27 cellular contexts compared by ENCODE assay signal in the genomic region with DNA sequence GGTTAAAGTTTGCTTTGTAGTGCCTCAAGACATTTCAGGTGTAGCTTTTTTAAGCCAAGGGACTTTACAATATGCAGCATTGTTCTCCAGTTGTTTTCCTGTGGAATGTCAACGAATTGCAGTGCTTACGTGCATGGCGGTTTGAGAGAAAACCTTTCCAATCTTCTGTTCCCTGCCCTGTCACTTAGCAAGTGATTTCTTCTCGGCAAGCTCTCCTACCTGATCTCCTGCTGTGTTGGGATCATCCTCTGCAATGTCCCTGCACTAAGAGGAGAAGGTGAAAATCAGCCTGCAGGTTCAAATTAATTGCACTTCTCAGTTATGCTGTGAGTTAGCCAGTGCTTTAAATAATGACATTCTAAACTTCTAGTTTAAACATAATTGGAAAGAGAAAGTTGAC.
"Had no signal": no experiment of that assay in that cellular context is flagged by ENCODE, and none has a peak within 500 bp of the region (broad histone marks: within the 10 kb centered on the region; RNA-seq: fewer than 3 reads in every experiment).

No MANE protein-coding gene starts in this region.

- H3K27me3 Mint-ChIP-seq: activated CD8-positive, alpha-beta memory T cell treated with anti-CD3 and anti-CD28 coated beads, Interleukin-2, amount 10 ng/mL, durations not matched to agents 7 days and 5 days; stimulated activated naive B cell treated with anti-CD40 and anti-IgM and Interleukin-4, amounts not matched to agents 10 μg/mL and 1 μg/mL and 100 μg/mL, for 72 hours had no signal

- H3K27me3 ChIP-seq: breast epithelium, esophagus muscularis mucosa, foreskin keratinocyte, heart left ventricle, stomach, thyroid gland, upper lobe of right lung had no signal

- H3K9me3 Mint-ChIP-seq: activated naive CD4-positive, alpha-beta T cell treated with anti-CD3 and anti-CD28 coated beads, Interleukin-2, amount 50 U/mL, for 24 hours; activated T-helper 2 cell treated with anti-CD3 and anti-CD28 coated beads, Interferon-gamma antibody, Interleukin-2, Interleukin-4, amounts not matched to agents 10 μg/mL and 5 μg/mL and 100 μg/mL, durations not matched to agents 14 hours and 24 hours and 36 hours; neural crest cell; stimulated activated naive B cell treated with anti-CD40 and anti-IgM and Interleukin-4, amounts not matched to agents 10 μg/mL and 1 μg/mL and 100 μg/mL, for 72 hours had no signal

- H3K27ac ChIP-seq: breast epithelium, esophagus muscularis mucosa, foreskin keratinocyte, heart left ventricle, parathyroid adenoma, psoas muscle, stomach, thyroid gland, upper lobe of right lung had no signal

- H3K27ac Mint-ChIP-seq: activated CD4-positive, alpha-beta T cell treated with anti-CD3 and anti-CD28 coated beads for 36 hours; activated CD8-positive, alpha-beta memory T cell treated with anti-CD3 and anti-CD28 coated beads, Interleukin-2, amount 10 ng/mL, durations not matched to agents 7 days and 5 days; activated CD8-positive, alpha-beta T cell treated with anti-CD3 and anti-CD28 coated beads, Interleukin-2, amount 10 ng/mL, durations not matched to agents 7 days and 5 days; activated naive CD4-positive, alpha-beta T cell treated with anti-CD3 and anti-CD28 coated beads, Interleukin-2, amount 50 U/mL, for 24 hours; activated T-helper 2 cell treated with anti-CD3 and anti-CD28 coated beads, Interferon-gamma antibody, Interleukin-2, Interleukin-4, amounts not matched to agents 10 μg/mL and 5 μg/mL and 100 μg/mL, durations not matched to agents 14 hours and 24 hours and 36 hours; naive thymus-derived CD4-positive, alpha-beta T cell; stimulated activated naive B cell treated with anti-CD40 and anti-IgM and Interleukin-4, amounts not matched to agents 10 μg/mL and 1 μg/mL and 100 μg/mL, for 72 hours; T-helper 17 cell had no signal

- H3K4me1 ChIP-seq: breast epithelium, psoas muscle, stomach, upper lobe of right lung had no signal

- H3K4me3 Mint-ChIP-seq: activated CD4-positive, alpha-beta T cell treated with anti-CD3 and anti-CD28 coated beads for 36 hours; activated CD8-positive, alpha-beta memory T cell treated with anti-CD3 and anti-CD28 coated beads, Interleukin-2, amount 10 ng/mL, durations not matched to agents 7 days and 5 days; activated CD8-positive, alpha-beta T cell treated with anti-CD3 and anti-CD28 coated beads, Interleukin-2, amount 10 ng/mL, durations not matched to agents 7 days and 5 days; activated naive CD4-positive, alpha-beta T cell treated with anti-CD3 and anti-CD28 coated beads, Interleukin-2, amount 50 U/mL, for 24 hours; naive thymus-derived CD4-positive, alpha-beta T cell; neural crest cell; stimulated activated naive B cell treated with anti-CD40 and anti-IgM and Interleukin-4, amounts not matched to agents 10 μg/mL and 1 μg/mL and 100 μg/mL, for 72 hours; T-helper 17 cell had no signal

- H3K36me3 ChIP-seq: breast epithelium, esophagus muscularis mucosa, heart left ventricle, stomach, thyroid gland, upper lobe of right lung had no signal

- H3K36me3 Mint-ChIP-seq: activated CD8-positive, alpha-beta memory T cell treated with anti-CD3 and anti-CD28 coated beads, Interleukin-2, amount 10 ng/mL, durations not matched to agents 7 days and 5 days had no signal

- DNase-seq: activated CD4-positive, alpha-beta T cell treated with anti-CD3 and anti-CD28 coated beads for 36 hours; activated CD4-positive, CD25-positive, alpha-beta regulatory T cell; activated CD8-positive, alpha-beta memory T cell treated with anti-CD3 and anti-CD28 coated beads, Interleukin-2, amount 10 ng/mL, durations not matched to agents 7 days and 5 days; activated CD8-positive, alpha-beta T cell treated with anti-CD3 and anti-CD28 coated beads, Interleukin-2, amount 10 ng/mL, durations not matched to agents 7 days and 5 days; activated T-cell treated with anti-CD3 and anti-CD28 coated beads, Interleukin-2, amount 50 U/mL, for 48 hours; central memory CD4-positive, alpha-beta T cell; foreskin keratinocyte; heart left ventricle; hypothalamus; midbrain; naive thymus-derived CD4-positive, alpha-beta T cell; occipital lobe; psoas muscle; stimulated activated CD4-positive, alpha-beta T cell treated with anti-CD3 and anti-CD28 coated beads, Interleukin-1b, Interleukin-23, amount 100 ng/mL, for 48 hours; stimulated activated naive B cell treated with anti-CD40 and anti-IgM and Interleukin-4, amounts not matched to agents 10 μg/mL and 1 μg/mL and 100 μg/mL, for 72 hours; stomach; T-helper 17 cell; T1000; thyroid gland; upper lobe of right lung had no signal

- H3K9me3 ChIP-seq: breast epithelium, esophagus muscularis mucosa, heart left ventricle, psoas muscle, stomach, thyroid gland, upper lobe of right lung had no signal

- H3K4me1 Mint-ChIP-seq: activated CD4-positive, alpha-beta T cell treated with anti-CD3 and anti-CD28 coated beads for 36 hours; activated CD8-positive, alpha-beta memory T cell treated with anti-CD3 and anti-CD28 coated beads, Interleukin-2, amount 10 ng/mL, durations not matched to agents 7 days and 5 days; activated naive CD4-positive, alpha-beta T cell treated with anti-CD3 and anti-CD28 coated beads, Interleukin-2, amount 50 U/mL, for 24 hours; T-helper 17 cell had no signal

- H3K4me3 ChIP-seq: breast epithelium, esophagus muscularis mucosa, heart left ventricle, psoas muscle, smooth muscle cell, stomach, thyroid gland, upper lobe of right lung had no signal

- ATAC-seq: activated CD4-positive, alpha-beta T cell treated with anti-CD3 and anti-CD28 coated beads for 36 hours; activated CD8-positive, alpha-beta memory T cell treated with anti-CD3 and anti-CD28 coated beads, Interleukin-2, amount 10 ng/mL, durations not matched to agents 7 days and 5 days; activated CD8-positive, alpha-beta T cell treated with anti-CD3 and anti-CD28 coated beads, Interleukin-2, amount 10 ng/mL, durations not matched to agents 7 days and 5 days; foreskin keratinocyte; heart left ventricle; naive thymus-derived CD4-positive, alpha-beta T cell; psoas muscle; stimulated activated naive B cell treated with anti-CD40 and anti-IgM and Interleukin-4, amounts not matched to agents 10 μg/mL and 1 μg/mL and 100 μg/mL, for 72 hours; T-helper 17 cell; upper lobe of right lung had no signal
